25 cellular contexts compared by ENCODE assay signal in genomic region chr9:88587885-88588628, GRCh38. TPM values are rescaled to one million over a fixed set of nuclear protein-coding genes. Genes with fewer than 3 reads are reported as not detected.
"Had no signal": no experiment of that assay in that cellular context is flagged by ENCODE, and none has a peak within 500 bp of the region (broad histone marks: within the 10 kb centered on the region; RNA-seq: fewer than 3 reads in every experiment).

No MANE protein-coding gene starts in this region.

- H3K4me1 ChIP-seq: adrenal gland, left lung, psoas muscle had no signal

- H3K27ac Mint-ChIP-seq: activated naive CD4-positive, alpha-beta T cell treated with anti-CD3 and anti-CD28 coated beads, Interleukin-2, amount 50 U/mL, for 72 hours; activated T-cell treated with anti-CD3 and anti-CD28 coated beads, Interleukin-2, amount 50 U/mL, for 72 hours had no signal

- H3K4me3 ChIP-seq: adrenal gland, cardiac muscle cell, esophagus squamous epithelium, left lung, ovary, psoas muscle, skin epidermis, stomach had no signal

- H3K27ac ChIP-seq: adrenal gland, cardiac muscle cell, esophagus squamous epithelium, left lung, ovary, psoas muscle, skin epidermis, stomach had no signal

- H3K4me3 Mint-ChIP-seq: activated T-cell treated with anti-CD3 and anti-CD28 coated beads, Interleukin-2, amount 50 U/mL, for 72 hours; neural crest cell had no signal

- FAIRE-seq: endothelial cell of umbilical vein, frontal cortex had no signal

- H3K9me3 ChIP-seq: adrenal gland, esophagus squamous epithelium, left lung, ovary, psoas muscle, stomach had no signal

- DNase-seq: activated CD4-positive, alpha-beta T cell treated with anti-CD3 and anti-CD28 coated beads for 1 hour; activated gamma-delta T cell treated with Interleukin-2 at 50 U/mL for 16 hours; activated T-cell treated with anti-CD3 and anti-CD28 coated beads, Interleukin-2, amount 50 U/mL, for 72 hours; dermis blood vessel endothelial cell; effector memory CD4-positive, alpha-beta T cell; esophagus squamous epithelium; head of caudate nucleus; left lung; mammary epithelial cell; ovary; psoas muscle; right cardiac atrium; T1000; trophoblast cell had no signal

- H3K27me3 ChIP-seq: adrenal gland, cardiac muscle cell, left lung, ovary, stomach had no signal

- H3K36me3 ChIP-seq: adrenal gland, cardiac muscle cell, esophagus squamous epithelium, left lung, ovary, stomach had no signal

- H3K9me3 Mint-ChIP-seq: activated naive CD4-positive, alpha-beta T cell treated with anti-CD3 and anti-CD28 coated beads, Interleukin-2, amount 50 U/mL, for 72 hours; activated T-cell treated with anti-CD3 and anti-CD28 coated beads, Interleukin-2, amount 50 U/mL, for 72 hours had no signal

RNA-seq across cellular contexts. Expression of gene NXNL2, which starts 53.1 kb away (rescaled TPM):
- total RNA-seq: activated CD8-positive, alpha-beta memory T cell treated with anti-CD3 and anti-CD28 coated beads for 36 hours; activated naive CD4-positive, alpha-beta T cell treated with anti-CD3 and anti-CD28 coated beads, Interleukin-2, amount 50 U/mL, for 72 hours; activated T-cell treated with anti-CD3 and anti-CD28 coated beads, Interleukin-2, amount 50 U/mL, for 72 hours; cardiac muscle cell; dermis blood vessel endothelial cell; endothelial cell of umbilical vein; mononuclear cell; neural crest cell; psoas muscle; stomach; T-helper 1 cell treated with Interleukin-12 subunit alpha and Interleukin-12 subunit beta and Interleukin-4 antibody, amounts not matched to agents 30 ng/mL and 1 ng/mL, for 36 hours had no signal
